1 cellular context compared by ENCODE assay signal in the genomic region with DNA sequence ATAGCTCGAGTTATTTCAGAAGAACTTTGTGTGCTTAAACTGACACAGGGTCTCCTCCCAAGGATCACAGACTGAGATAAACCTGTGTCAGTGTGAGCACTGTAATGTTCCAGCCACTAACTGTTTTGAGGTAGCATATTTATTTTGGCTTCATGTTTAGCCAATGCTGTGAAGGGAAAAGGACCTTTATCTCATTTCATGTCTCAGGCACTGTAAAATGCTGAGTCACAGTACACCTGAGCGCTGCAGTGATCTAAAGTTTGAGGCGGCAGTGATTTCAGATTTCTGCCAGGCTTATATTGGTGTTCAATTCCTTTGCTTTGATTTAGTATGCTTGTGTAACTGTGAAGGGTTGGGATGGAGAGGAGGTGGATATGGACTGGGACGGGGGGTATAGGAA.
TF ChIP-seq lines count a peak whose summit lies in the region.

No MANE protein-coding gene starts in this region.

TF ChIP-seq in HepG2, 621 proteins besides CTCF, POLR2A, EP300 and RAD21 (continued from another document):
- TF ChIP-seq HMGXB4 (CRISPR knock-in tag; IDR thresholded peaks at IDR 0.05; ENCODE audit: borderline replicate concordance in 1 of 2, low read depth in 1 of 2) (no peak), MAFK (conservative IDR thresholded peaks at IDR 0.05 in 1 of 2, IDR thresholded peaks at IDR 0.05 in 1 of 2; ENCODE audit: low read length in 2 of 2) (peak; percentile 86 to 97), SATB2 (CRISPR knock-in tag; IDR thresholded peaks at IDR 0.05) (no peak), ZNF790 (CRISPR knock-in tag; IDR thresholded peaks at IDR 0.05; ENCODE audit: borderline replicate concordance) (no peak), ZNF282 (IDR thresholded peaks at IDR 0.05; ENCODE audit: partially characterized antibody) (no peak), ZBTB3 (CRISPR knock-in tag; IDR thresholded peaks at IDR 0.05; ENCODE audit: borderline replicate concordance, low read depth) (no peak), SMAD1 (CRISPR knock-in tag; IDR thresholded peaks at IDR 0.05; ENCODE audit: borderline replicate concordance, low read depth) (no peak), ZIK1 (CRISPR knock-in tag; IDR thresholded peaks at IDR 0.05; ENCODE audit: borderline replicate concordance, low read depth) (no peak), ZNF33A (CRISPR knock-in tag; IDR thresholded peaks at IDR 0.05; ENCODE audit: borderline replicate concordance) (no peak), NFIB (CRISPR knock-in tag; IDR thresholded peaks at IDR 0.05; ENCODE audit: borderline replicate concordance) (no peak), ZNF614 (CRISPR knock-in tag; IDR thresholded peaks at IDR 0.05; ENCODE audit: borderline replicate concordance) (0 out of 2 replicates have a peak, but pooled peaks have one; percentile 37), ZNF878 (CRISPR knock-in tag; IDR thresholded peaks at IDR 0.05) (no peak), SRSF1 (optimal IDR thresholded peaks at IDR 0.05; ENCODE audit: low read depth, low read length) (no peak), XBP1 (CRISPR knock-in tag; IDR thresholded peaks at IDR 0.05) (no peak), ZNF570 (CRISPR knock-in tag; IDR thresholded peaks at IDR 0.05; ENCODE audit: borderline replicate concordance) (no peak), NFIC (IDR thresholded peaks at IDR 0.05; ENCODE audit: low read length) (no peak), FOSL2 (CRISPR knock-in tag; IDR thresholded peaks at IDR 0.05) (peak; percentile 40; the same call in 1 of the 2 replicates), GLI4 (CRISPR knock-in tag; IDR thresholded peaks at IDR 0.05; ENCODE audit: borderline replicate concordance) (no peak), SAP130 (CRISPR knock-in tag; IDR thresholded peaks at IDR 0.05; ENCODE audit: low read depth) (peak; percentile 33; the same call in 1 of the 2 replicates), MAFG (CRISPR knock-in tag; IDR thresholded peaks at IDR 0.05) (peak; percentile 87; the same call in 1 of the 2 replicates), NFYC (CRISPR knock-in tag; IDR thresholded peaks at IDR 0.05) (0 out of 2 replicates have a peak, but pooled peaks have one; percentile 27), GFI1 (CRISPR knock-in tag; IDR thresholded peaks at IDR 0.05; ENCODE audit: borderline replicate concordance) (peak; percentile 98), PHF21A (CRISPR knock-in tag; IDR thresholded peaks at IDR 0.05) (peak; percentile 68), ZNF766 (CRISPR knock-in tag; IDR thresholded peaks at IDR 0.05; ENCODE audit: borderline replicate concordance) (no peak), HDAC2 (CRISPR knock-in tag; IDR thresholded peaks at IDR 0.05) (peak; percentile 33; the same call in 1 of the 2 replicates), ZNF558 (CRISPR knock-in tag; IDR thresholded peaks at IDR 0.05; ENCODE audit: borderline replicate concordance) (no peak), ZNF7 (CRISPR knock-in tag; IDR thresholded peaks at IDR 0.05) (no peak), ZMYM3 (CRISPR knock-in tag; IDR thresholded peaks at IDR 0.05) (no peak), NCOA5 (CRISPR knock-in tag; IDR thresholded peaks at IDR 0.05) (no peak), FOXM1 (CRISPR knock-in tag; IDR thresholded peaks at IDR 0.05) (no peak), ZEB1 (IDR thresholded peaks at IDR 0.05; ENCODE audit: insufficient replicate concordance, low read depth) (peak; percentile 71), HMG20B (CRISPR knock-in tag; conservative IDR thresholded peaks at IDR 0.05) (peak; percentile 75; the same call in 1 of the 2 replicates), HOXA3 (CRISPR knock-in tag; IDR thresholded peaks at IDR 0.05) (no peak), GTF2F1 (IDR thresholded peaks at IDR 0.05; ENCODE audit: low read length) (no peak), MYNN (CRISPR knock-in tag; IDR thresholded peaks at IDR 0.05; ENCODE audit: low read depth) (no peak), SKIL (CRISPR knock-in tag; IDR thresholded peaks at IDR 0.05; ENCODE audit: borderline replicate concordance) (no peak), POGK (CRISPR knock-in tag; conservative IDR thresholded peaks at IDR 0.05) (no peak), NCOR1 (IDR thresholded peaks at IDR 0.05; ENCODE audit: borderline replicate concordance, low read length) (no peak), PHF5A (CRISPR knock-in tag; IDR thresholded peaks at IDR 0.05; ENCODE audit: low read depth, unreplicated experiment) (no peak), FOXA3 (CRISPR knock-in tag; IDR thresholded peaks at IDR 0.05) (0 out of 2 replicates have a peak, but pooled peaks have one; percentile 18), ZSCAN31 (CRISPR knock-in tag; IDR thresholded peaks at IDR 0.05; ENCODE audit: low read depth) (no peak), SMC3 (IDR thresholded peaks at IDR 0.05; ENCODE audit: low read length) (no peak), ZBTB46 (CRISPR knock-in tag; IDR thresholded peaks at IDR 0.05; ENCODE audit: borderline replicate concordance) (no peak)
- TF ChIP-seq, protein P1, sequence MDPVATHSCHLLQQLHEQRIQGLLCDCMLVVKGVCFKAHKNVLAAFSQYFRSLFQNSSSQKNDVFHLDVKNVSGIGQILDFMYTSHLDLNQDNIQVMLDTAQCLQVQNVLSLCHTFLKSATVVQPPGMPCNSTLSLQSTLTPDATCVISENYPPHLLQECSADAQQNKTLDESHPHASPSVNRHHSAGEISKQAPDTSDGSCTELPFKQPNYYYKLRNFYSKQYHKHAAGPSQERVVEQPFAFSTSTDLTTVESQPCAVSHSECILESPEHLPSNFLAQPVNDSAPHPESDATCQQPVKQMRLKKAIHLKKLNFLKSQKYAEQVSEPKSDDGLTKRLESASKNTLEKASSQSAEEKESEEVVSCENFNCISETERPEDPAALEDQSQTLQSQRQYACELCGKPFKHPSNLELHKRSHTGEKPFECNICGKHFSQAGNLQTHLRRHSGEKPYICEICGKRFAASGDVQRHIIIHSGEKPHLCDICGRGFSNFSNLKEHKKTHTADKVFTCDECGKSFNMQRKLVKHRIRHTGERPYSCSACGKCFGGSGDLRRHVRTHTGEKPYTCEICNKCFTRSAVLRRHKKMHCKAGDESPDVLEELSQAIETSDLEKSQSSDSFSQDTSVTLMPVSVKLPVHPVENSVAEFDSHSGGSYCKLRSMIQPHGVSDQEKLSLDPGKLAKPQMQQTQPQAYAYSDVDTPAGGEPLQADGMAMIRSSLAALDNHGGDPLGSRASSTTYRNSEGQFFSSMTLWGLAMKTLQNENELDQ (CRISPR knock-in tag; IDR thresholded peaks at IDR 0.05; ENCODE audit: borderline replicate concordance), result no peak
- TF ChIP-seq, protein P2, sequence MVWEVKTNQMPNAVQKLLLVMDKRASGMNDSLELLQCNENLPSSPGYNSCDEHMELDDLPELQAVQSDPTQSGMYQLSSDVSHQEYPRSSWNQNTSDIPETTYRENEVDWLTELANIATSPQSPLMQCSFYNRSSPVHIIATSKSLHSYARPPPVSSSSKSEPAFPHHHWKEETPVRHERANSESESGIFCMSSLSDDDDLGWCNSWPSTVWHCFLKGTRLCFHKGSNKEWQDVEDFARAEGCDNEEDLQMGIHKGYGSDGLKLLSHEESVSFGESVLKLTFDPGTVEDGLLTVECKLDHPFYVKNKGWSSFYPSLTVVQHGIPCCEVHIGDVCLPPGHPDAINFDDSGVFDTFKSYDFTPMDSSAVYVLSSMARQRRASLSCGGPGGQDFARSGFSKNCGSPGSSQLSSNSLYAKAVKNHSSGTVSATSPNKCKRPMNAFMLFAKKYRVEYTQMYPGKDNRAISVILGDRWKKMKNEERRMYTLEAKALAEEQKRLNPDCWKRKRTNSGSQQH (CRISPR knock-in tag; IDR thresholded peaks at IDR 0.05; ENCODE audit: low read depth), result no peak
- TF ChIP-seq, protein P3, sequence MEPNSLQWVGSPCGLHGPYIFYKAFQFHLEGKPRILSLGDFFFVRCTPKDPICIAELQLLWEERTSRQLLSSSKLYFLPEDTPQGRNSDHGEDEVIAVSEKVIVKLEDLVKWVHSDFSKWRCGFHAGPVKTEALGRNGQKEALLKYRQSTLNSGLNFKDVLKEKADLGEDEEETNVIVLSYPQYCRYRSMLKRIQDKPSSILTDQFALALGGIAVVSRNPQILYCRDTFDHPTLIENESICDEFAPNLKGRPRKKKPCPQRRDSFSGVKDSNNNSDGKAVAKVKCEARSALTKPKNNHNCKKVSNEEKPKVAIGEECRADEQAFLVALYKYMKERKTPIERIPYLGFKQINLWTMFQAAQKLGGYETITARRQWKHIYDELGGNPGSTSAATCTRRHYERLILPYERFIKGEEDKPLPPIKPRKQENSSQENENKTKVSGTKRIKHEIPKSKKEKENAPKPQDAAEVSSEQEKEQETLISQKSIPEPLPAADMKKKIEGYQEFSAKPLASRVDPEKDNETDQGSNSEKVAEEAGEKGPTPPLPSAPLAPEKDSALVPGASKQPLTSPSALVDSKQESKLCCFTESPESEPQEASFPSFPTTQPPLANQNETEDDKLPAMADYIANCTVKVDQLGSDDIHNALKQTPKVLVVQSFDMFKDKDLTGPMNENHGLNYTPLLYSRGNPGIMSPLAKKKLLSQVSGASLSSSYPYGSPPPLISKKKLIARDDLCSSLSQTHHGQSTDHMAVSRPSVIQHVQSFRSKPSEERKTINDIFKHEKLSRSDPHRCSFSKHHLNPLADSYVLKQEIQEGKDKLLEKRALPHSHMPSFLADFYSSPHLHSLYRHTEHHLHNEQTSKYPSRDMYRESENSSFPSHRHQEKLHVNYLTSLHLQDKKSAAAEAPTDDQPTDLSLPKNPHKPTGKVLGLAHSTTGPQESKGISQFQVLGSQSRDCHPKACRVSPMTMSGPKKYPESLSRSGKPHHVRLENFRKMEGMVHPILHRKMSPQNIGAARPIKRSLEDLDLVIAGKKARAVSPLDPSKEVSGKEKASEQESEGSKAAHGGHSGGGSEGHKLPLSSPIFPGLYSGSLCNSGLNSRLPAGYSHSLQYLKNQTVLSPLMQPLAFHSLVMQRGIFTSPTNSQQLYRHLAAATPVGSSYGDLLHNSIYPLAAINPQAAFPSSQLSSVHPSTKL (CRISPR knock-in tag; IDR thresholded peaks at IDR 0.05), result peak; percentile 42
- TF ChIP-seq, protein P4, sequence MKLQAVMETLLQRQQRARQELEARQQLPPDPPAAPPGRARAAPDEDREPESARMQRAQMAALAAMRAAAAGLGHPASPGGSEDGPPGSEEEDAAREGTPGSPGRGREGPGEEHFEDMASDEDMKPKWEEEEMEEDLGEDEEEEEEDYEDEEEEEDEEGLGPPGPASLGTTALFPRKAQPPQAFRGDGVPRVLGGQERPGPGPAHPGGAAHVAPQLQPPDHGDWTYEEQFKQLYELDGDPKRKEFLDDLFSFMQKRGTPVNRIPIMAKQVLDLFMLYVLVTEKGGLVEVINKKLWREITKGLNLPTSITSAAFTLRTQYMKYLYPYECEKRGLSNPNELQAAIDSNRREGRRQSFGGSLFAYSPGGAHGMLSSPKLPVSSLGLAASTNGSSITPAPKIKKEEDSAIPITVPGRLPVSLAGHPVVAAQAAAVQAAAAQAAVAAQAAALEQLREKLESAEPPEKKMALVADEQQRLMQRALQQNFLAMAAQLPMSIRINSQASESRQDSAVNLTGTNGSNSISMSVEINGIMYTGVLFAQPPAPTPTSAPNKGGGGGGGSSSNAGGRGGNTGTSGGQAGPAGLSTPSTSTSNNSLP (IDR thresholded peaks at IDR 0.05; ENCODE audit: low read depth, low read length), result no peak
